Comparison of ENCODE assay signal across 17 cellular contexts in genomic region chr3:12972791-12973702, GRCh38.
DNase-seq lines count a peak whose midpoint lies in the region; ATAC-seq and TF ChIP-seq lines count a peak whose summit lies in the region.
"Had no signal": no experiment of that assay in that cellular context is flagged by ENCODE, and none has a peak within 500 bp of the region (broad histone marks: within the 10 kb centered on the region; RNA-seq: fewer than 3 reads in every experiment).

No MANE protein-coding gene starts in this region.

- no peak overlapping the region for H3K9ac ChIP-seq in MM.1S (ENCODE audit: low read length)

- ATAC-seq in Right ventricle myocardium inferior (no peak), GM21825 (IDR thresholded peaks at IDR 0.05; ENCODE audit: unreplicated experiment) (no peak), HG03432 (IDR thresholded peaks at IDR 0.05; ENCODE audit: unreplicated experiment) (no peak)
- no peak for ATAC-seq in stimulated activated effector memory CD8-positive, alpha-beta T cell treated with anti-CD3 and anti-CD28 coated beads, Interleukin-12 subunit alpha, Interleukin-12 subunit beta, amount 100 ng/mL, for 72 hours
- ATAC-seq: A549, PC-3 had no signal

- H3K9me2 ChIP-seq in MM.1S (replicated peaks; ENCODE audit: insufficient read depth, low read length): no peaks in the 10 kb centered on the region

- peaks cover 84% of the 10 kb centered on the region for H3K79me2 ChIP-seq in MM.1S (ENCODE audit: low read length)

- H3K4me1 Mint-ChIP-seq in glutamatergic neuron (ENCODE audit: low read depth, unreplicated experiment): peaks cover 46% of the 10 kb centered on the region
- peaks cover 75% of the 10 kb centered on the region for H3K4me1 Mint-ChIP-seq in stimulated activated effector memory CD8-positive, alpha-beta T cell treated with anti-CD3 and anti-CD28 coated beads, Interleukin-12 subunit alpha, Interleukin-12 subunit beta, amount 100 ng/mL, for 72 hours

- no peak overlapping the region for H2AFZ ChIP-seq in MM.1S (ENCODE audit: low read length)

- H3K4me3 ChIP-seq in left ventricle myocardium inferior (no peak overlapping the region), MM.1S (ENCODE audit: low read length) (no peak overlapping the region)
- H3K4me3 ChIP-seq: A549, SK-N-MC had no signal

- H4K20me1 ChIP-seq in MM.1S (ENCODE audit: insufficient read depth, low read length): peaks cover 5% of the 10 kb centered on the region; the same call in 1 of the 2 replicates

- H3F3A ChIP-seq in MM.1S (ENCODE audit: insufficient read depth, low read length): peaks cover 4% of the 10 kb centered on the region; the same call in 1 of the 2 replicates

- H3K36me3 ChIP-seq in left ventricle myocardium inferior: no peaks in the 10 kb centered on the region
- no peaks in the 10 kb centered on the region; the same call in 1 of the 2 replicates for H3K36me3 ChIP-seq in MM.1S (replicated peaks; ENCODE audit: insufficient read depth, low read length)

- H3K9me3 ChIP-seq in left ventricle myocardium inferior (replicated peaks) (no peaks in the 10 kb centered on the region), MM.1S (replicated peaks; ENCODE audit: insufficient read depth, low read length) (no peaks in the 10 kb centered on the region)
- H3K9me3 ChIP-seq: A549 had no signal

- H3K27me3 ChIP-seq in left ventricle myocardium inferior (ENCODE audit: low read depth) (no peaks in the 10 kb centered on the region), MM.1S (replicated peaks; ENCODE audit: insufficient read depth, low read length) (no peaks in the 10 kb centered on the region)

- TF ChIP-seq CTCF in left ventricle myocardium inferior (IDR thresholded peaks at IDR 0.05; ENCODE audit: borderline replicate concordance) (no peak), MM.1S (IDR thresholded peaks at IDR 0.05; ENCODE audit: low read length) (no peak), glutamatergic neuron (IDR thresholded peaks at IDR 0.05; ENCODE audit: partially characterized antibody, unreplicated experiment) (no peak)

- peaks cover 25% of the 10 kb centered on the region for H3K9me3 Mint-ChIP-seq in glutamatergic neuron (ENCODE audit: unreplicated experiment)
- H3K9me3 Mint-ChIP-seq in stimulated activated effector memory CD8-positive, alpha-beta T cell treated with anti-CD3 and anti-CD28 coated beads, Interleukin-12 subunit alpha, Interleukin-12 subunit beta, amount 100 ng/mL, for 72 hours: no peaks in the 10 kb centered on the region

- H3K27ac ChIP-seq in left ventricle myocardium inferior (replicated peaks): no peak overlapping the region
- H3K27ac ChIP-seq in MM.1S (ENCODE audit: low read length): peak overlapping the region; percentile 39; the same call in 1 of the 2 replicates
- H3K27ac ChIP-seq: A549, SK-N-MC had no signal

- no peaks in the 10 kb centered on the region for H3K36me3 Mint-ChIP-seq in glutamatergic neuron (ENCODE audit: unreplicated experiment)
- peaks cover 28% of the 10 kb centered on the region for H3K36me3 Mint-ChIP-seq in stimulated activated effector memory CD8-positive, alpha-beta T cell treated with anti-CD3 and anti-CD28 coated beads, Interleukin-12 subunit alpha, Interleukin-12 subunit beta, amount 100 ng/mL, for 72 hours

- peaks cover 14% of the 10 kb centered on the region for H3K27me3 Mint-ChIP-seq in glutamatergic neuron (ENCODE audit: unreplicated experiment)

- intact Hi-C loops in Right ventricle myocardium inferior (cut with DNase I) (no loop called here), left ventricle myocardium inferior (cut with micrococcal nuclease) (no loop called here)

- no peak overlapping the region for H3K4me3 Mint-ChIP-seq in glutamatergic neuron (ENCODE audit: unreplicated experiment)
- no peak overlapping the region for H3K4me3 Mint-ChIP-seq in stimulated activated effector memory CD8-positive, alpha-beta T cell treated with anti-CD3 and anti-CD28 coated beads, Interleukin-12 subunit alpha, Interleukin-12 subunit beta, amount 100 ng/mL, for 72 hours

- H3K4me2 ChIP-seq in MM.1S (ENCODE audit: low read depth, low read length): no peak overlapping the region
- H3K4me2 ChIP-seq: A549 had no signal

- H3K27ac Mint-ChIP-seq in glutamatergic neuron (ENCODE audit: unreplicated experiment): peak overlapping the region; percentile 17
- peak overlapping the region; percentile 26 for H3K27ac Mint-ChIP-seq in stimulated activated effector memory CD8-positive, alpha-beta T cell treated with anti-CD3 and anti-CD28 coated beads, Interleukin-12 subunit alpha, Interleukin-12 subunit beta, amount 100 ng/mL, for 72 hours

- DNase-seq in Right ventricle myocardium inferior (ENCODE audit: missing footprints) (peak; percentile 20), left ventricle myocardium inferior (no peak), MM.1S (no peak), glutamatergic neuron (no peak), GOT3 (lab: John Stamatoyannopoulos, UW) (no peak)
- DNase-seq in stimulated activated effector memory CD8-positive, alpha-beta T cell treated with anti-CD3 and anti-CD28 coated beads, Interleukin-12 subunit alpha, Interleukin-12 subunit beta, amount 100 ng/mL, for 72 hours (ENCODE audit: low spot score in 2 of 2): no peak
- DNase-seq: Calu3, DMS79, IMR-90, NCI-H1092, NCI-H1694, NCI-H446, PC-3 had no signal

- H3K4me1 ChIP-seq in left ventricle myocardium inferior (peaks cover 61% of the 10 kb centered on the region), MM.1S (ENCODE audit: low read length) (peaks cover 17% of the 10 kb centered on the region)
- H3K4me1 ChIP-seq: A549 had no signal
